ENCODE assay signal across 8 cellular contexts in the genomic region with DNA sequence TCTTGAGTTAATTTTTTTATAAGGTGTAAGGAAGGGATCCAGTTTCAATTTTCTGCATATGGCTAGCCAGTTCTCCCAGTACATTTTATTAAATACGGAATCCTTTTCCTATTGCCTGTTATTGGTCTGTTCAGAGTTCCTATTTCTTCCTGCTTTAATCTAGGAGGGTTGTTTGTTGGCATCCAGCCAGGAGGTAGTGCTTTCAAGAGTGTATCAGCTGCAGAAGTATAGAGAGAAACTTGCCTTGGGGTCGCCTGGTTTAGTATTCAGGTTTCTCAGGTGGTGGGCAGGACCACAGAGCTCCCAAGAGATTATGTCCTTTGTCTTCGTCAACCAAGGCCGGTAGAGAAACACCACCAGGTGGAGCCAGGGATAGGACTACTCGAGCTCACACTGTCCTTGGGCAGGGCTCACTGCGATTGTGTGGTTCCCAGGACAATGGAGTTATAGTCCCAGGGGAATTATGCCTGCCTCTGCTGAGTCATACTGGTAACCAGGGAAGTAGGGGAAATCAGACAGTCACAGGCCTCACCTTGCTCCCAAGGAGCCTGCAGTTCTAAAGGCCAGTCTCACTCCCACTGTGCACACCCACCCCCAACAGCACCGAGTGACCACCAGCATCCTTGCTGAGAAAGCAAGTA.
DNase-seq lines count a peak whose midpoint lies in the region; ATAC-seq and TF ChIP-seq lines count a peak whose summit lies in the region.

No MANE protein-coding gene starts in this region.

- no peak overlapping the region for H3K4me3 ChIP-seq in RWPE2 (ENCODE audit: severe bottlenecking)
- no peak overlapping the region for H3K4me3 ChIP-seq in CD8-positive, alpha-beta T cell (ENCODE audit: low read depth, low read length)

- peaks cover 8% of the 10 kb centered on the region for H3K4me1 Mint-ChIP-seq in activated CD4-positive, alpha-beta T cell treated with anti-CD3 and anti-CD28 coated beads, Interleukin-2, amount 10 ng/mL, durations not matched to agents 7 days and 5 days
- peaks cover 29% of the 10 kb centered on the region for H3K4me1 Mint-ChIP-seq in stimulated activated memory B cell treated with anti-CD40 and anti-IgM and Interleukin-4, amounts not matched to agents 10 μg/mL and 1 μg/mL and 100 μg/mL, for 72 hours
- peaks cover 19% of the 10 kb centered on the region for H3K4me1 Mint-ChIP-seq in CD8-positive, alpha-beta T cell (ENCODE audit: low read depth)

- CTCF ChIA-PET in activated CD4-positive, alpha-beta T cell treated with anti-CD3 and anti-CD28 coated beads, Interleukin-2, amount 10 ng/mL, durations not matched to agents 7 days and 5 days (lab: Charles Lee) = no interaction called here
- CTCF ChIA-PET in CD8-positive, alpha-beta T cell (lab: Charles Lee) = no interaction called here

- ATAC-seq in HG03135 (IDR thresholded peaks at IDR 0.05; ENCODE audit: unreplicated experiment) = peak; percentile 62
- ATAC-seq in RWPE2 (ENCODE audit: low read depth) = peak; percentile 97
- ATAC-seq in stimulated activated memory B cell treated with anti-CD40 and anti-IgM and Interleukin-4, amounts not matched to agents 10 μg/mL and 1 μg/mL and 100 μg/mL, for 72 hours = peak; percentile 68
- no peak for ATAC-seq in CD8-positive, alpha-beta T cell

- H3K9me3 ChIP-seq in RWPE2 (ENCODE audit: severe bottlenecking) = no peaks in the 10 kb centered on the region
- no peaks in the 10 kb centered on the region for H3K9me3 ChIP-seq in CD8-positive, alpha-beta T cell (ENCODE audit: low read length)

- TF ChIP-seq CTCF in RWPE2 (IDR thresholded peaks at IDR 0.05; ENCODE audit: poor library complexity, severe bottlenecking) = peak; percentile 24
- TF ChIP-seq CTCF in CD8-positive, alpha-beta T cell (IDR thresholded peaks at IDR 0.05) = no peak

- no peaks in the 10 kb centered on the region for H3K36me3 ChIP-seq in RWPE2 (ENCODE audit: low read depth)
- H3K36me3 ChIP-seq in CD8-positive, alpha-beta T cell (ENCODE audit: insufficient read depth, low read length) = no peaks in the 10 kb centered on the region

- DNase-seq in activated CD4-positive, alpha-beta T cell treated with anti-CD3 and anti-CD28 coated beads, Interleukin-2, amount 10 ng/mL, durations not matched to agents 7 days and 5 days = peak; percentile 5
- DNase-seq in activated CD4-positive, alpha-beta T cell treated with anti-CD3 and anti-CD28 coated beads, Interleukin-2, amount 50 U/mL, for 4 hours = no peak
- peak; percentile 46 for DNase-seq in RWPE2 (ENCODE audit: low spot score)
- DNase-seq in HuH-7.5 (ENCODE audit: low spot score) = no peak
- no peak for DNase-seq in CD8-positive, alpha-beta T cell
- no peak for DNase-seq in NCI-H446 treated with DMSO at 0.1 percent for 48 hours (lab: John Stamatoyannopoulos, UW)

- no peaks in the 10 kb centered on the region for H3K27me3 Mint-ChIP-seq in activated CD4-positive, alpha-beta T cell treated with anti-CD3 and anti-CD28 coated beads, Interleukin-2, amount 10 ng/mL, durations not matched to agents 7 days and 5 days
- no peaks in the 10 kb centered on the region for H3K27me3 Mint-ChIP-seq in stimulated activated memory B cell treated with anti-CD40 and anti-IgM and Interleukin-4, amounts not matched to agents 10 μg/mL and 1 μg/mL and 100 μg/mL, for 72 hours
- H3K27me3 Mint-ChIP-seq in CD8-positive, alpha-beta T cell (ENCODE audit: low read depth) = no peaks in the 10 kb centered on the region

- H3K4me3 Mint-ChIP-seq in activated CD4-positive, alpha-beta T cell treated with anti-CD3 and anti-CD28 coated beads, Interleukin-2, amount 10 ng/mL, durations not matched to agents 7 days and 5 days = no peak overlapping the region
- H3K4me3 Mint-ChIP-seq in stimulated activated memory B cell treated with anti-CD40 and anti-IgM and Interleukin-4, amounts not matched to agents 10 μg/mL and 1 μg/mL and 100 μg/mL, for 72 hours = no peak overlapping the region
- no peak overlapping the region for H3K4me3 Mint-ChIP-seq in CD8-positive, alpha-beta T cell

- peaks cover 5% of the 10 kb centered on the region for H3K9me3 Mint-ChIP-seq in activated CD4-positive, alpha-beta T cell treated with anti-CD3 and anti-CD28 coated beads, Interleukin-2, amount 10 ng/mL, durations not matched to agents 7 days and 5 days
- H3K9me3 Mint-ChIP-seq in stimulated activated memory B cell treated with anti-CD40 and anti-IgM and Interleukin-4, amounts not matched to agents 10 μg/mL and 1 μg/mL and 100 μg/mL, for 72 hours = no peaks in the 10 kb centered on the region
- H3K9me3 Mint-ChIP-seq in CD8-positive, alpha-beta T cell = peaks cover 2% of the 10 kb centered on the region

- POLR2A ChIA-PET in activated CD4-positive, alpha-beta T cell treated with anti-CD3 and anti-CD28 coated beads, Interleukin-2, amount 10 ng/mL, durations not matched to agents 7 days and 5 days (lab: Charles Lee) = no interaction called here
- POLR2A ChIA-PET in CD8-positive, alpha-beta T cell (lab: Charles Lee) = no interaction called here

- no peak overlapping the region for H3K27ac ChIP-seq in RWPE2 (ENCODE audit: poor library complexity, severe bottlenecking)
- no peak overlapping the region for H3K27ac ChIP-seq in CD8-positive, alpha-beta T cell (ENCODE audit: low read depth, low read length)

- intact Hi-C loops in CD8-positive, alpha-beta T cell (cut with DNase I, micrococcal nuclease) = no loop called here

- no peaks in the 10 kb centered on the region for H3K27me3 ChIP-seq in RWPE2 (ENCODE audit: insufficient read depth, poor library complexity, severe bottlenecking)
- no peaks in the 10 kb centered on the region for H3K27me3 ChIP-seq in CD8-positive, alpha-beta T cell (ENCODE audit: insufficient read depth, low read length)

- peaks cover 3% of the 10 kb centered on the region for H3K36me3 Mint-ChIP-seq in activated CD4-positive, alpha-beta T cell treated with anti-CD3 and anti-CD28 coated beads, Interleukin-2, amount 10 ng/mL, durations not matched to agents 7 days and 5 days (ENCODE audit: low read depth)
- no peaks in the 10 kb centered on the region for H3K36me3 Mint-ChIP-seq in stimulated activated memory B cell treated with anti-CD40 and anti-IgM and Interleukin-4, amounts not matched to agents 10 μg/mL and 1 μg/mL and 100 μg/mL, for 72 hours
- H3K36me3 Mint-ChIP-seq in CD8-positive, alpha-beta T cell = no peaks in the 10 kb centered on the region

- no peaks in the 10 kb centered on the region for H3K4me1 ChIP-seq in RWPE2 (ENCODE audit: insufficient read depth, poor library complexity, severe bottlenecking)
- H3K4me1 ChIP-seq in CD8-positive, alpha-beta T cell (ENCODE audit: insufficient read depth, low read length) = no peaks in the 10 kb centered on the region

- no peak overlapping the region for H3K27ac Mint-ChIP-seq in activated CD4-positive, alpha-beta T cell treated with anti-CD3 and anti-CD28 coated beads, Interleukin-2, amount 10 ng/mL, durations not matched to agents 7 days and 5 days
- peak overlapping the region; percentile 15 for H3K27ac Mint-ChIP-seq in stimulated activated memory B cell treated with anti-CD40 and anti-IgM and Interleukin-4, amounts not matched to agents 10 μg/mL and 1 μg/mL and 100 μg/mL, for 72 hours
- no peak overlapping the region for H3K27ac Mint-ChIP-seq in CD8-positive, alpha-beta T cell

Comparison
In these comparisons a context has a peak if more than half of its experiments do, and no peak if none do; other contexts are left out.
1. DNase-seq: peak in activated CD4-positive, alpha-beta T cell treated with anti-CD3 and anti-CD28 coated beads, Interleukin-2, amount 10 ng/mL, durations not matched to agents 7 days and 5 days (single experiment) and RWPE2 (single experiment); none in activated CD4-positive, alpha-beta T cell treated with anti-CD3 and anti-CD28 coated beads, Interleukin-2, amount 50 U/mL, for 4 hours (0 of 2), HuH-7.5 (single experiment), CD8-positive, alpha-beta T cell (0 of 7) and NCI-H446 treated with DMSO at 0.1 percent for 48 hours (single experiment).